In the genomic region with DNA sequence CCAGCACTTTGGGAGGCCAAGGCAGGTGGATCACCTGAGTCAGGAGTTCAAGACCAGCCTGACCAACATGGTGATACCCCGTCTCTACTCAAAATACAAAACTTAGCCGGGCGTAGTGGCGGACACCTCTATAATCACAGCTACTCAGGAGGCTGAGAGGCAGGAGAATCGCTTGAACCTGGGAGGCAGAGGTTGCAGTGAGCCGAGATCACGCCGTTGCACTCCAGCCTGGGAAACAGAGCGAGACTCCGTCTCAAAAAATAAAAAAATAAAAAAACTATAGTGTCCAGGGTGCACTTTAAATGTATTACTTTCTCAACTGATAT, we compare ENCODE assay signal across 8 cellular contexts. TPM values are rescaled to one million over a fixed set of nuclear protein-coding genes. Genes with fewer than 3 reads are reported as not detected.
A peak's percentile ranks its signal among the peaks of the same experiment; 100 is the strongest.
DNase-seq lines count a peak whose midpoint lies in the region; ATAC-seq and TF ChIP-seq lines count a peak whose summit lies in the region.
"Not testable (repeated sequence)": the region's sequence is repeated elsewhere in the genome, so short reads cannot be mapped to it uniquely, and the experiment has no call there.

No MANE protein-coding gene starts in this region.

- CTCF ChIA-PET in HEK293 (lab: Yijun Ruan, JAX) (interaction anchor here (0.5 to 1.2 kb wide), 4 partner anchors 110 to 244 kb away, joined by 3 to 4 read pairs (median 3); no protein-coding TSS in a partner anchor), SK-N-SH (lab: Yijun Ruan, JAX) (interaction anchor here (1.1 to 1.7 kb wide), 3 partner anchors 15 to 191 kb away, joined by 3 to 5 read pairs (median 3); no protein-coding TSS in a partner anchor)
- CTCF ChIA-PET in activated CD8-positive, alpha-beta T cell treated with anti-CD3 and anti-CD28 coated beads for 36 hours (lab: Charles Lee) = interaction anchor here (1.0 to 1.6 kb wide), 5 partner anchors 11 to 235 kb away, joined by 3 to 5 read pairs (median 4); no protein-coding TSS in a partner anchor

- H3F3A ChIP-seq in SK-N-SH (replicated peaks; ENCODE audit: insufficient read depth) = peaks cover 18% of the 10 kb centered on the region

- not testable (repeated sequence) for H3K9me3 Mint-ChIP-seq in activated CD8-positive, alpha-beta T cell treated with anti-CD3 and anti-CD28 coated beads for 36 hours; activated naive CD8-positive, alpha-beta T cell (ENCODE audit: low read depth); effector memory CD8-positive, alpha-beta T cell; natural killer cell treated with Interleukin-12 subunit alpha and Interleukin-12 subunit beta and Interleukin-15 and Interleukin-18, amount 100 ng/mL, for 72 hours; stimulated activated naive CD8-positive, alpha-beta T cell treated with anti-CD3 and anti-CD28 coated beads, Interleukin-15, Interleukin-2, amounts not matched to agents 100 ng/mL and 50 ng/mL, for 24 hours

- H3K4me3 Mint-ChIP-seq in activated CD8-positive, alpha-beta T cell treated with anti-CD3 and anti-CD28 coated beads for 36 hours = peak overlapping the region; percentile 39
- not testable (repeated sequence) for H3K4me3 Mint-ChIP-seq in activated naive CD8-positive, alpha-beta T cell
- peak overlapping the region; percentile 98 to 99 for H3K4me3 Mint-ChIP-seq in effector memory CD8-positive, alpha-beta T cell
- peak overlapping the region; percentile 57 for H3K4me3 Mint-ChIP-seq in natural killer cell treated with Interleukin-12 subunit alpha and Interleukin-12 subunit beta and Interleukin-15 and Interleukin-18, amount 100 ng/mL, for 72 hours
- peak overlapping the region; percentile 40 for H3K4me3 Mint-ChIP-seq in stimulated activated naive CD8-positive, alpha-beta T cell treated with anti-CD3 and anti-CD28 coated beads, Interleukin-15, Interleukin-2, amounts not matched to agents 100 ng/mL and 50 ng/mL, for 24 hours

- H3K9me3 ChIP-seq in BLaER1; HEK293 (ENCODE audit: control insufficient read depth, insufficient read depth, low read depth, low read length); SK-N-SH: not testable (repeated sequence)

- peak overlapping the region; percentile 84 for H3K4me2 ChIP-seq in BLaER1
- H3K4me2 ChIP-seq in SK-N-SH = peak overlapping the region; percentile 87; the same call in 1 of the 2 replicates

- H3K4me1 ChIP-seq in BLaER1 = peaks cover 36% of the 10 kb centered on the region
- H3K4me1 ChIP-seq in HEK293 (ENCODE audit: control insufficient read depth, insufficient read depth, low read length) = not testable (repeated sequence)
- peaks cover 15 to 41% of the 10 kb centered on the region in 2 experiments; a peak in 3 of 4 replicates for H3K4me1 ChIP-seq in SK-N-SH (ENCODE audit: control insufficient read depth in 1 of 2, insufficient read depth in 2 of 2, low read depth in 1 of 2, low read length in 1 of 2)

- not testable (repeated sequence) for DNase-seq in SK-N-SH; activated CD8-positive, alpha-beta T cell treated with anti-CD3 and anti-CD28 coated beads for 36 hours; effector memory CD8-positive, alpha-beta T cell; natural killer cell treated with Interleukin-12 subunit alpha and Interleukin-12 subunit beta and Interleukin-15 and Interleukin-18, amount 100 ng/mL, for 72 hours (ENCODE audit: low spot score)

- not testable (repeated sequence) for TF ChIP-seq CTCF in HEK293 (tag by site-specific recombination; IDR thresholded peaks at IDR 0.05); SK-N-SH (IDR thresholded peaks at IDR 0.05); activated CD8-positive, alpha-beta T cell treated with anti-CD3 and anti-CD28 coated beads for 36 hours (IDR thresholded peaks at IDR 0.05)

- not testable (repeated sequence) for H3K27ac ChIP-seq in BLaER1; HEK293 (ENCODE audit: extremely low read depth, low read depth, low read length); SK-N-SH (ENCODE audit: low read depth in 2 of 2, low read length in 1 of 2)

- H2AFZ ChIP-seq in SK-N-SH (ENCODE audit: low read depth) = not testable (repeated sequence)

- POLR2A ChIA-PET in HEK293 (lab: Yijun Ruan, JAX); SK-N-SH (lab: Yijun Ruan, JAX): not testable (repeated sequence)
- POLR2A ChIA-PET in activated CD8-positive, alpha-beta T cell treated with anti-CD3 and anti-CD28 coated beads for 36 hours (lab: Charles Lee) = interaction anchor here (1.1 kb wide), 1 partner anchor 123 kb away, joined by 3 read pairs; no protein-coding TSS in a partner anchor

- peak overlapping the region; percentile 71 for H3K27ac Mint-ChIP-seq in activated CD8-positive, alpha-beta T cell treated with anti-CD3 and anti-CD28 coated beads for 36 hours
- H3K27ac Mint-ChIP-seq in activated naive CD8-positive, alpha-beta T cell = peak overlapping the region; percentile 76
- peak overlapping the region; percentile 54 to 84 for H3K27ac Mint-ChIP-seq in effector memory CD8-positive, alpha-beta T cell
- peak overlapping the region; percentile 77 to 96 for H3K27ac Mint-ChIP-seq in natural killer cell treated with Interleukin-12 subunit alpha and Interleukin-12 subunit beta and Interleukin-15 and Interleukin-18, amount 100 ng/mL, for 72 hours
- H3K27ac Mint-ChIP-seq in stimulated activated naive CD8-positive, alpha-beta T cell treated with anti-CD3 and anti-CD28 coated beads, Interleukin-15, Interleukin-2, amounts not matched to agents 100 ng/mL and 50 ng/mL, for 24 hours = peak overlapping the region; percentile 63

- H3K4me1 Mint-ChIP-seq in activated CD8-positive, alpha-beta T cell treated with anti-CD3 and anti-CD28 coated beads for 36 hours (ENCODE audit: low read depth) = peaks cover 54% of the 10 kb centered on the region
- H3K4me1 Mint-ChIP-seq in activated naive CD8-positive, alpha-beta T cell (ENCODE audit: low read depth) = peaks cover 61% of the 10 kb centered on the region
- H3K4me1 Mint-ChIP-seq in effector memory CD8-positive, alpha-beta T cell (ENCODE audit: low read depth in 2 of 2) = peaks cover 34 to 61% of the 10 kb centered on the region in 2 donors
- peaks cover 36 to 60% of the 10 kb centered on the region in 2 donors for H3K4me1 Mint-ChIP-seq in natural killer cell treated with Interleukin-12 subunit alpha and Interleukin-12 subunit beta and Interleukin-15 and Interleukin-18, amount 100 ng/mL, for 72 hours (ENCODE audit: low read depth in 2 of 2)
- H3K4me1 Mint-ChIP-seq in stimulated activated naive CD8-positive, alpha-beta T cell treated with anti-CD3 and anti-CD28 coated beads, Interleukin-15, Interleukin-2, amounts not matched to agents 100 ng/mL and 50 ng/mL, for 24 hours (ENCODE audit: low read depth) = peaks cover 63% of the 10 kb centered on the region

- not testable (repeated sequence) for H3K9ac ChIP-seq in BLaER1, SK-N-SH

- H3K27me3 Mint-ChIP-seq in activated CD8-positive, alpha-beta T cell treated with anti-CD3 and anti-CD28 coated beads for 36 hours; activated naive CD8-positive, alpha-beta T cell; effector memory CD8-positive, alpha-beta T cell; natural killer cell treated with Interleukin-12 subunit alpha and Interleukin-12 subunit beta and Interleukin-15 and Interleukin-18, amount 100 ng/mL, for 72 hours; stimulated activated naive CD8-positive, alpha-beta T cell treated with anti-CD3 and anti-CD28 coated beads, Interleukin-15, Interleukin-2, amounts not matched to agents 100 ng/mL and 50 ng/mL, for 24 hours: not testable (repeated sequence)

- ATAC-seq in activated CD8-positive, alpha-beta T cell treated with anti-CD3 and anti-CD28 coated beads for 36 hours; effector memory CD8-positive, alpha-beta T cell (replicated peaks); natural killer cell treated with Interleukin-12 subunit alpha and Interleukin-12 subunit beta and Interleukin-15 and Interleukin-18, amount 100 ng/mL, for 72 hours: not testable (repeated sequence)

- H3K4me3 ChIP-seq in BLaER1; HEK293 (ENCODE audit: low read depth, low read length): not testable (repeated sequence)
- peak overlapping the region in 1 of 2 experiments; percentile 1; a peak in 1 of 4 replicates for H3K4me3 ChIP-seq in SK-N-SH (ENCODE audit: low read depth in 2 of 2, low read length in 1 of 2)

- H3K36me3 ChIP-seq in BLaER1; HEK293 (ENCODE audit: control insufficient read depth in 2 of 2, insufficient read depth in 1 of 2, low read length in 2 of 2); SK-N-SH (replicated peaks in 1 of 2; ENCODE audit: control insufficient read depth in 1 of 2, insufficient read depth in 2 of 2, low read length in 1 of 2): not testable (repeated sequence)

- WGBS in SK-N-SH (ENCODE audit: low lambda C conversion rate) = 97% methylated on average over 10 of the region's 10 CpGs

- H3K36me3 Mint-ChIP-seq in activated CD8-positive, alpha-beta T cell treated with anti-CD3 and anti-CD28 coated beads for 36 hours (ENCODE audit: low read depth); activated naive CD8-positive, alpha-beta T cell; natural killer cell treated with Interleukin-12 subunit alpha and Interleukin-12 subunit beta and Interleukin-15 and Interleukin-18, amount 100 ng/mL, for 72 hours; stimulated activated naive CD8-positive, alpha-beta T cell treated with anti-CD3 and anti-CD28 coated beads, Interleukin-15, Interleukin-2, amounts not matched to agents 100 ng/mL and 50 ng/mL, for 24 hours (ENCODE audit: low read depth): not testable (repeated sequence)
- H3K36me3 Mint-ChIP-seq in effector memory CD8-positive, alpha-beta T cell (ENCODE audit: insufficient read depth) = peaks cover 28% of the 10 kb centered on the region

- not testable (repeated sequence) for TF ChIP-seq RAD21 in SK-N-SH (IDR thresholded peaks at IDR 0.05; ENCODE audit: low read length)

- not testable (repeated sequence) for H3K9me2 ChIP-seq in SK-N-SH

- not testable (repeated sequence) for H3K27me3 ChIP-seq in BLaER1; SK-N-SH (ENCODE audit: insufficient read depth)

- H4K20me1 ChIP-seq in BLaER1 (peaks cover 66% of the 10 kb centered on the region), SK-N-SH (ENCODE audit: insufficient read depth) (peaks cover 66% of the 10 kb centered on the region)

- intact Hi-C loops in activated CD8-positive, alpha-beta T cell treated with anti-CD3 and anti-CD28 coated beads for 36 hours (cut with micrococcal nuclease) = not testable (repeated sequence)

- not testable (repeated sequence) for TF ChIP-seq EP300 in SK-N-SH (IDR thresholded peaks at IDR 0.05; ENCODE audit: borderline replicate concordance in 1 of 2, low read depth in 1 of 2, low read length in 1 of 2)

- peaks cover 79% of the 10 kb centered on the region for H3K79me2 ChIP-seq in SK-N-SH (ENCODE audit: insufficient read depth)

RNA-seq across cellular contexts. Expression of gene PHF21A, which starts 4.6 kb away (rescaled TPM):
- 18.8 and 20.9 TPM in 2 replicates for polyA plus RNA-seq in SK-N-SH (2012; rRNA removed)
- polyA plus RNA-seq in SK-N-SH (2012; cell fraction: cytosol; rRNA removed) = 14.3 and 16.7 TPM in 2 replicates
- polyA plus RNA-seq in SK-N-SH (2012; cell fraction: nucleus; rRNA removed) = 59.1 and 60.8 TPM in 2 replicates
- 10 to 100 TPM; 36.2 to 40.4 TPM for total RNA-seq in activated CD8-positive, alpha-beta T cell treated with anti-CD3 and anti-CD28 coated beads for 36 hours
- total RNA-seq in natural killer cell treated with Interleukin-12 subunit alpha and Interleukin-12 subunit beta and Interleukin-15 and Interleukin-18, amount 100 ng/mL, for 72 hours = 10 to 100 TPM; 50.3 to 64.3 TPM
